6 cellular contexts compared by ENCODE assay signal in genomic region chr10:92363498-92363897, GRCh38.
"Had no signal": no experiment of that assay in that cellular context is flagged by ENCODE, and none has a peak within 500 bp of the region (broad histone marks: within the 10 kb centered on the region; RNA-seq: fewer than 3 reads in every experiment).

No MANE protein-coding gene starts in this region.

- DNase-seq: GDM1, GF-D8 had no signal

- ATAC-seq: GM12878 had no signal

- H3K4me3 ChIP-seq: GM12878 had no signal

- FAIRE-seq: G401.6, GM12878, GM12891, GM18507 had no signal
